ENCODE assay signal across 1 cellular context in genomic region chr7:104967595-104967994, GRCh38.
TF ChIP-seq lines count a peak whose summit lies in the region.

No MANE protein-coding gene starts in this region.

TF ChIP-seq in IMR-90, 13 proteins besides CTCF, POLR2A, EP300 and RAD21:
- TF ChIP-seq RCOR1 (IDR thresholded peaks at IDR 0.05; ENCODE audit: insufficient replicate concordance, low read length) (no peak), BHLHE40 (IDR thresholded peaks at IDR 0.05; ENCODE audit: low read depth, low read length) (no peak)
TF ChIP-seq in IMR-90: peak in this region for 0.
